ENCODE assay signal across 8 cellular contexts in genomic region chr19:40139533-40140287, GRCh38. TPM values are rescaled to one million over a fixed set of nuclear protein-coding genes. Genes with fewer than 3 reads are reported as not detected.
A peak's percentile ranks its signal among the peaks of the same experiment; 100 is the strongest.
DNase-seq lines count a peak whose midpoint lies in the region; ATAC-seq, FAIRE-seq and TF ChIP-seq lines count a peak whose summit lies in the region.

No MANE protein-coding gene starts in this region.

- no peaks in the 10 kb centered on the region for H3K9me3 ChIP-seq in CD4-positive, alpha-beta memory T cell (ENCODE audit: control insufficient read depth in 1 of 2, low read length in 2 of 2)

- peaks cover 24% of the 10 kb centered on the region for H3K4me1 ChIP-seq in CD4-positive, alpha-beta memory T cell (ENCODE audit: insufficient read depth, low read length)

- DNase-seq in CD4-positive, alpha-beta memory T cell: peak in 4 of 5 donors; percentile 51 to 59 (median 56)
- peak; percentile 31 for DNase-seq in H54 (ENCODE audit: insufficient read length, low spot score)
- peak; percentile 33 for DNase-seq in NCI-H748 treated with DMSO at 0.1 percent for 48 hours (lab: John Stamatoyannopoulos, UW)
- peak; percentile 31 to 83 for DNase-seq in T47D (ENCODE audit: low read depth in 1 of 2, low spot score in 1 of 2)
- no peak for DNase-seq in left lobe of liver (ENCODE audit: low spot score)
- DNase-seq in activated T-helper 2 cell treated with anti-CD3 and anti-CD28 coated beads, Interferon-gamma antibody, Interleukin-2, Interleukin-4, amounts not matched to agents 10 μg/mL and 5 μg/mL and 100 μg/mL, durations not matched to agents 14 hours and 24 hours and 36 hours (ENCODE audit: low spot score): no peak
- no peak for DNase-seq in NK-92 (lab: John Stamatoyannopoulos, UW; ENCODE audit: unreplicated experiment)

- H3K27me3 ChIP-seq in CD4-positive, alpha-beta memory T cell (ENCODE audit: insufficient read depth, low read length): no peaks in the 10 kb centered on the region

- ATAC-seq in left lobe of liver: peak; percentile 90
- no peak for ATAC-seq in GM19035 (IDR thresholded peaks at IDR 0.05; ENCODE audit: unreplicated experiment)

- H3K4me3 ChIP-seq in CD4-positive, alpha-beta memory T cell (ENCODE audit: low read length in 2 of 2): no peak overlapping the region

- H3K9me3 Mint-ChIP-seq in CD4-positive, alpha-beta memory T cell: no peaks in the 10 kb centered on the region
- H3K9me3 Mint-ChIP-seq in activated T-helper 2 cell treated with anti-CD3 and anti-CD28 coated beads, Interferon-gamma antibody, Interleukin-2, Interleukin-4, amounts not matched to agents 10 μg/mL and 5 μg/mL and 100 μg/mL, durations not matched to agents 14 hours and 24 hours and 36 hours: no peaks in the 10 kb centered on the region

- peaks cover 12 to 29% (median 21%) of the 10 kb centered on the region in 4 donors for H3K4me1 Mint-ChIP-seq in CD4-positive, alpha-beta memory T cell
- H3K4me1 Mint-ChIP-seq in activated T-helper 2 cell treated with anti-CD3 and anti-CD28 coated beads, Interferon-gamma antibody, Interleukin-2, Interleukin-4, amounts not matched to agents 10 μg/mL and 5 μg/mL and 100 μg/mL, durations not matched to agents 14 hours and 24 hours and 36 hours (ENCODE audit: low read depth): peaks cover 9% of the 10 kb centered on the region

- CTCF ChIA-PET in CD4-positive, alpha-beta memory T cell (lab: Charles Lee; ENCODE audit: partially characterized antibody): interaction anchor here (0.6 to 6.6 kb wide), 26 partner anchors 11 to 495 kb away, joined by 3 to 45 read pairs (median 4); partner anchors contain the start of genes C19orf47, FBL, MAP3K10 and PLD3

- POLR2A ChIA-PET in CD4-positive, alpha-beta memory T cell (lab: Charles Lee; ENCODE audit: partially characterized antibody): interaction anchor here (1.2 kb wide), 1 partner anchor 51 kb away, joined by 4 read pairs; no protein-coding TSS in a partner anchor

- no peak overlapping the region for H3K27ac ChIP-seq in CD4-positive, alpha-beta memory T cell (ENCODE audit: low read depth, low read length)

- peak overlapping the region in 3 of 7 donors; percentile 18 to 52 (median 29) for H3K27ac Mint-ChIP-seq in CD4-positive, alpha-beta memory T cell
- no peak overlapping the region for H3K27ac Mint-ChIP-seq in activated T-helper 2 cell treated with anti-CD3 and anti-CD28 coated beads, Interferon-gamma antibody, Interleukin-2, Interleukin-4, amounts not matched to agents 10 μg/mL and 5 μg/mL and 100 μg/mL, durations not matched to agents 14 hours and 24 hours and 36 hours

- no peak for TF ChIP-seq POLR2A in H54 (IDR thresholded peaks at IDR 0.05; ENCODE audit: low read depth, low read length)

- FAIRE-seq in H54 (lab: Jason Lieb, UNC): peak; percentile 23

- H3K4me3 Mint-ChIP-seq in CD4-positive, alpha-beta memory T cell: peak overlapping the region in 1 of 8 donors; percentile 39
- H3K4me3 Mint-ChIP-seq in activated T-helper 2 cell treated with anti-CD3 and anti-CD28 coated beads, Interferon-gamma antibody, Interleukin-2, Interleukin-4, amounts not matched to agents 10 μg/mL and 5 μg/mL and 100 μg/mL, durations not matched to agents 14 hours and 24 hours and 36 hours (ENCODE audit: low read depth): no peak overlapping the region

- peaks cover 2 to 5% of the 10 kb centered on the region in 2 donors for H3K27me3 Mint-ChIP-seq in CD4-positive, alpha-beta memory T cell
- peaks cover 6% of the 10 kb centered on the region for H3K27me3 Mint-ChIP-seq in activated T-helper 2 cell treated with anti-CD3 and anti-CD28 coated beads, Interferon-gamma antibody, Interleukin-2, Interleukin-4, amounts not matched to agents 10 μg/mL and 5 μg/mL and 100 μg/mL, durations not matched to agents 14 hours and 24 hours and 36 hours (ENCODE audit: low read depth)

- H3K36me3 Mint-ChIP-seq in CD4-positive, alpha-beta memory T cell: no peaks in the 10 kb centered on the region
- no peaks in the 10 kb centered on the region for H3K36me3 Mint-ChIP-seq in activated T-helper 2 cell treated with anti-CD3 and anti-CD28 coated beads, Interferon-gamma antibody, Interleukin-2, Interleukin-4, amounts not matched to agents 10 μg/mL and 5 μg/mL and 100 μg/mL, durations not matched to agents 14 hours and 24 hours and 36 hours (ENCODE audit: low read depth)

- in situ Hi-C loops in T47D (cut with HindIII; ENCODE audit: low pct_unique_long_range_greater_than_20kb, low sequenced_read_pairs): no loop called here

- no peaks in the 10 kb centered on the region for H3K36me3 ChIP-seq in CD4-positive, alpha-beta memory T cell (ENCODE audit: insufficient read depth, low read length)

- intact Hi-C loops in CD4-positive, alpha-beta memory T cell (cut with micrococcal nuclease): loop anchor here (1.0 to 10.0 kb wide), 6 partner anchors 26 to 495 kb away; partner anchors contain the start of gene MAP3K10
- intact Hi-C loops in activated T-helper 2 cell treated with anti-CD3 and anti-CD28 coated beads, Interferon-gamma antibody, Interleukin-2, Interleukin-4, amounts not matched to agents 10 μg/mL and 5 μg/mL and 100 μg/mL, durations not matched to agents 14 hours and 24 hours and 36 hours (cut with micrococcal nuclease): loop anchor here (1.0 to 10.0 kb wide), 2 partner anchors 83 to 465 kb away; partner anchors contain the start of gene LTBP4

RNA-seq across cellular contexts. Expression of gene ZNF780A, which starts 49.0 kb away (rescaled TPM):
- total RNA-seq in CD4-positive, alpha-beta memory T cell: 10 to 100 TPM; 43.5 to 46.5 TPM
- 10 to 100 TPM; 11.5 to 18.4 TPM for polyA plus RNA-seq in CD4-positive, alpha-beta memory T cell
- 15.9 TPM for total RNA-seq in left lobe of liver
- total RNA-seq in activated T-helper 2 cell treated with anti-CD3 and anti-CD28 coated beads, Interferon-gamma antibody, Interleukin-2, Interleukin-4, amounts not matched to agents 10 μg/mL and 5 μg/mL and 100 μg/mL, durations not matched to agents 14 hours and 24 hours and 36 hours: 19.9 and 21.3 TPM in 2 replicates

RNA-seq across cellular contexts. Expression of gene MAP3K10, which starts 51.5 kb away (rescaled TPM):
- total RNA-seq in CD4-positive, alpha-beta memory T cell: 10 to 100 TPM; 28.4 to 30.2 TPM
- 1 to 10 TPM in 1 of 2 donors, not detected in 1; 2.0 TPM for polyA plus RNA-seq in CD4-positive, alpha-beta memory T cell
- total RNA-seq in left lobe of liver: 7.7 TPM
- 20.0 and 21.7 TPM in 2 replicates for total RNA-seq in activated T-helper 2 cell treated with anti-CD3 and anti-CD28 coated beads, Interferon-gamma antibody, Interleukin-2, Interleukin-4, amounts not matched to agents 10 μg/mL and 5 μg/mL and 100 μg/mL, durations not matched to agents 14 hours and 24 hours and 36 hours

Comparison
In these comparisons a context has a peak if more than half of its experiments do, and no peak if none do; other contexts are left out.
1. DNase-seq: peak in CD4-positive, alpha-beta memory T cell (4 of 5), H54 (single experiment), NCI-H748 treated with DMSO at 0.1 percent for 48 hours (single experiment) and T47D (2 of 2); none in left lobe of liver (single experiment), activated T-helper 2 cell treated with anti-CD3 and anti-CD28 coated beads, Interferon-gamma antibody, Interleukin-2, Interleukin-4, amounts not matched to agents 10 μg/mL and 5 μg/mL and 100 μg/mL, durations not matched to agents 14 hours and 24 hours and 36 hours (single experiment) and NK-92 (single experiment).